ENCODE assay signal across 11 cellular contexts in genomic region chr15:69648215-69648614, GRCh38.
DNase-seq lines count a peak whose midpoint lies in the region; ATAC-seq, FAIRE-seq and TF ChIP-seq lines count a peak whose summit lies in the region.
"Had no signal": no experiment of that assay in that cellular context is flagged by ENCODE, and none has a peak within 500 bp of the region (broad histone marks: within the 10 kb centered on the region; RNA-seq: fewer than 3 reads in every experiment).

No MANE protein-coding gene starts in this region.

- POLR2A ChIA-PET in HepG2 (lab: Yijun Ruan, JAX) = no interaction called here

- ATAC-seq in HepG2 = no peak

- FAIRE-seq in HepG2 (lab: Jason Lieb, UNC) = no peak
- FAIRE-seq: GM12891 had no signal

- H3K4me1 ChIP-seq in HUES48 (ENCODE audit: control insufficient read depth, insufficient read depth, low read length) (peaks cover 30% of the 10 kb centered on the region), HepG2 (ENCODE audit: insufficient read depth, low read length) (no peaks in the 10 kb centered on the region), colonic mucosa (no peaks in the 10 kb centered on the region)

- peak; percentile 6 for DNase-seq in COLO829 (ENCODE audit: low spot score)
- DNase-seq in RPMI7951 (ENCODE audit: low read depth) = peak; percentile 64
- peak; percentile 75 for DNase-seq in left kidney (ENCODE audit: low read depth, low spot score)
- DNase-seq in HepG2 (ENCODE audit: low spot score) = no peak
- no peak for DNase-seq in dermis blood vessel endothelial cell
- no peak for DNase-seq in colonic mucosa
- DNase-seq in NCI-H2081 treated with DMSO at 0.1 percent for 48 hours (lab: John Stamatoyannopoulos, UW) = no peak
- DNase-seq: CD8-positive, alpha-beta memory T cell; NCI-H1930 had no signal

- TF ChIP-seq EP300 in HepG2 (IDR thresholded peaks at IDR 0.05; ENCODE audit: low read depth in 2 of 2, low read length in 2 of 2) (no peak), HepG2 (CRISPR knock-in tag; IDR thresholded peaks at IDR 0.05; ENCODE audit: borderline replicate concordance) (no peak)

- H4K20me1 ChIP-seq in HepG2 (ENCODE audit: insufficient read depth, low read length) = peaks cover 14% of the 10 kb centered on the region

- no peak overlapping the region for H3K4me3 ChIP-seq in HUES48 (ENCODE audit: low read depth, low read length)
- no peak overlapping the region for H3K4me3 ChIP-seq in HepG2 (replicated peaks in 1 of 3; ENCODE audit: insufficient read depth in 1 of 3, low read depth in 2 of 3, low read length in 3 of 3)
- no peak overlapping the region for H3K4me3 ChIP-seq in colonic mucosa

- no peak for TF ChIP-seq CTCF in HepG2 (CRISPR knock-in tag; IDR thresholded peaks at IDR 0.05)
- no peak for TF ChIP-seq CTCF in colonic mucosa (IDR thresholded peaks at IDR 0.05)

- H3K9ac ChIP-seq in HUES48 (ENCODE audit: low read depth, low read length) = no peak overlapping the region
- no peak overlapping the region for H3K9ac ChIP-seq in HepG2 (ENCODE audit: insufficient read depth, low read depth, low read length)
- no peak overlapping the region for H3K9ac ChIP-seq in colonic mucosa (ENCODE audit: low read depth in 2 of 2, low read length in 2 of 2)

- no peaks in the 10 kb centered on the region for H3K27me3 ChIP-seq in HUES48 (ENCODE audit: control insufficient read depth, insufficient read depth, low read length)
- H3K27me3 ChIP-seq in HepG2 (ENCODE audit: control insufficient read depth in 1 of 2, insufficient read depth in 2 of 2, low read length in 2 of 2) = peaks cover 4 to 67% of the 10 kb centered on the region in 2 experiments; a peak in 4 of 5 replicates
- no peaks in the 10 kb centered on the region for H3K27me3 ChIP-seq in colonic mucosa

- TF ChIP-seq POLR2A in HepG2 (IDR thresholded peaks at IDR 0.05; ENCODE audit: insufficient read depth in 1 of 2, low read depth in 2 of 2, low read length in 2 of 2) = no peak

- H3K36me3 ChIP-seq in HUES48 (ENCODE audit: control insufficient read depth, insufficient read depth, low read length) (no peaks in the 10 kb centered on the region), HepG2 (replicated peaks in 1 of 2; ENCODE audit: control insufficient read depth in 1 of 2, insufficient read depth in 2 of 2, low read length in 2 of 2) (no peaks in the 10 kb centered on the region), colonic mucosa (no peaks in the 10 kb centered on the region)

- WGBS in HepG2 (ENCODE audit: low lambda C conversion rate) = 12% methylated on average over 11 of the region's 14 CpGs

- H2AFZ ChIP-seq in HepG2 (ENCODE audit: low read length) = no peak overlapping the region

- H3K9me3 ChIP-seq in HUES48 (ENCODE audit: control insufficient read depth, insufficient read depth, low read length) (no peaks in the 10 kb centered on the region), HepG2 (ENCODE audit: low read length) (no peaks in the 10 kb centered on the region), colonic mucosa (no peaks in the 10 kb centered on the region)

- TF ChIP-seq RAD21 in HepG2 (CRISPR knock-in tag; IDR thresholded peaks at IDR 0.05) = no peak

- BruUV-seq in HepG2 (replicated peaks; lab: Mats Ljungman, UMichigan) = no TSS peak

- no peak overlapping the region for H3K4me2 ChIP-seq in HepG2 (ENCODE audit: low read depth, low read length)

- CTCF ChIA-PET in HepG2 (lab: Yijun Ruan, JAX; ENCODE audit: low intra/inter-chr PET ratio, low total read pairs) = no interaction called here

- H3K27ac ChIP-seq in HUES48 (ENCODE audit: low read depth, low read length) (peak overlapping the region; percentile 5), HepG2 (ENCODE audit: extremely low read length, insufficient read depth, low read length) (no peak overlapping the region), colonic mucosa (no peak overlapping the region)

- in situ Hi-C loops in HepG2 (cut with HindIII; ENCODE audit: extremely low pct_ligation_motif_present, low pct_unique_long_range_greater_than_20kb) = no loop called here

- H3K79me2 ChIP-seq in HepG2 (ENCODE audit: insufficient read depth, low read length) = no peaks in the 10 kb centered on the region

- intact Hi-C loops in HepG2 (cut with micrococcal nuclease; ENCODE audit: unreplicated experiment) (no loop called here), colonic mucosa (cut with DNase I) (no loop called here)

TF ChIP-seq in HepG2, 621 proteins besides CTCF, POLR2A, EP300 and RAD21:
- TF ChIP-seq YEATS4 (CRISPR knock-in tag; IDR thresholded peaks at IDR 0.05; ENCODE audit: borderline replicate concordance) (no peak), RBM22 (optimal IDR thresholded peaks at IDR 0.05; ENCODE audit: low read length) (no peak), ZNF446 (CRISPR knock-in tag; IDR thresholded peaks at IDR 0.05) (no peak), ZFP82 (CRISPR knock-in tag; IDR thresholded peaks at IDR 0.05; ENCODE audit: borderline replicate concordance) (no peak), BRD4 (CRISPR knock-in tag; IDR thresholded peaks at IDR 0.05) (no peak), FOXJ3 (CRISPR knock-in tag; IDR thresholded peaks at IDR 0.05; ENCODE audit: borderline replicate concordance) (no peak), XBP1 (CRISPR knock-in tag; IDR thresholded peaks at IDR 0.05) (no peak), ZNF574 (CRISPR knock-in tag; IDR thresholded peaks at IDR 0.05) (no peak), NR2F2 (IDR thresholded peaks at IDR 0.05; ENCODE audit: borderline replicate concordance, low read depth) (no peak), ZNF761 (CRISPR knock-in tag; conservative IDR thresholded peaks at IDR 0.05) (no peak), FOXC1 (CRISPR knock-in tag; IDR thresholded peaks at IDR 0.05; ENCODE audit: borderline replicate concordance) (no peak), HNF4A (CRISPR knock-in tag; IDR thresholded peaks at IDR 0.05) (no peak), ZNF841 (CRISPR knock-in tag; IDR thresholded peaks at IDR 0.05; ENCODE audit: borderline replicate concordance) (no peak), SRSF1 (optimal IDR thresholded peaks at IDR 0.05; ENCODE audit: low read depth, low read length) (no peak), ZSCAN25 (CRISPR knock-in tag; IDR thresholded peaks at IDR 0.05) (no peak), ZNF20 (CRISPR knock-in tag; IDR thresholded peaks at IDR 0.05) (no peak), ETV6 (CRISPR knock-in tag; conservative IDR thresholded peaks at IDR 0.05) (no peak)
- TF ChIP-seq, protein P1, sequence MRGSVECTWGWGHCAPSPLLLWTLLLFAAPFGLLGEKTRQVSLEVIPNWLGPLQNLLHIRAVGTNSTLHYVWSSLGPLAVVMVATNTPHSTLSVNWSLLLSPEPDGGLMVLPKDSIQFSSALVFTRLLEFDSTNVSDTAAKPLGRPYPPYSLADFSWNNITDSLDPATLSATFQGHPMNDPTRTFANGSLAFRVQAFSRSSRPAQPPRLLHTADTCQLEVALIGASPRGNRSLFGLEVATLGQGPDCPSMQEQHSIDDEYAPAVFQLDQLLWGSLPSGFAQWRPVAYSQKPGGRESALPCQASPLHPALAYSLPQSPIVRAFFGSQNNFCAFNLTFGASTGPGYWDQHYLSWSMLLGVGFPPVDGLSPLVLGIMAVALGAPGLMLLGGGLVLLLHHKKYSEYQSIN (CRISPR knock-in tag; IDR thresholded peaks at IDR 0.05; ENCODE audit: borderline replicate concordance) = no peak
- TF ChIP-seq, protein P2, sequence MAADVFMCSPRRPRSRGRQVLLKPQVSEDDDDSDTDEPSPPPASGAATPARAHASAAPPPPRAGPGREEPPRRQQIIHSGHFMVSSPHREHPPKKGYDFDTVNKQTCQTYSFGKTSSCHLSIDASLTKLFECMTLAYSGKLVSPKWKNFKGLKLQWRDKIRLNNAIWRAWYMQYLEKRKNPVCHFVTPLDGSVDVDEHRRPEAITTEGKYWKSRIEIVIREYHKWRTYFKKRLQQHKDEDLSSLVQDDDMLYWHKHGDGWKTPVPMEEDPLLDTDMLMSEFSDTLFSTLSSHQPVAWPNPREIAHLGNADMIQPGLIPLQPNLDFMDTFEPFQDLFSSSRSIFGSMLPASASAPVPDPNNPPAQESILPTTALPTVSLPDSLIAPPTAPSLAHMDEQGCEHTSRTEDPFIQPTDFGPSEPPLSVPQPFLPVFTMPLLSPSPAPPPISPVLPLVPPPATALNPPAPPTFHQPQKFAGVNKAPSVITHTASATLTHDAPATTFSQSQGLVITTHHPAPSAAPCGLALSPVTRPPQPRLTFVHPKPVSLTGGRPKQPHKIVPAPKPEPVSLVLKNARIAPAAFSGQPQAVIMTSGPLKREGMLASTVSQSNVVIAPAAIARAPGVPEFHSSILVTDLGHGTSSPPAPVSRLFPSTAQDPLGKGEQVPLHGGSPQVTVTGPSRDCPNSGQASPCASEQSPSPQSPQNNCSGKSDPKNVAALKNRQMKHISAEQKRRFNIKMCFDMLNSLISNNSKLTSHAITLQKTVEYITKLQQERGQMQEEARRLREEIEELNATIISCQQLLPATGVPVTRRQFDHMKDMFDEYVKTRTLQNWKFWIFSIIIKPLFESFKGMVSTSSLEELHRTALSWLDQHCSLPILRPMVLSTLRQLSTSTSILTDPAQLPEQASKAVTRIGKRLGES (CRISPR knock-in tag; IDR thresholded peaks at IDR 0.05; ENCODE audit: borderline replicate concordance) = no peak

Comparison
In these comparisons a context has a peak if more than half of its experiments do, and no peak if none do; other contexts are left out.
1. DNase-seq: peak in COLO829 (single experiment), RPMI7951 (single experiment) and left kidney (single experiment); none in HepG2 (single experiment), dermis blood vessel endothelial cell (single experiment), colonic mucosa (single experiment) and NCI-H2081 treated with DMSO at 0.1 percent for 48 hours (single experiment).